ENCODE assay signal across 25 cellular contexts in genomic region chr3:36480916-36481648, GRCh38.
A peak's percentile ranks its signal among the peaks of the same experiment; 100 is the strongest.
DNase-seq lines count a peak whose midpoint lies in the region; ATAC-seq and TF ChIP-seq lines count a peak whose summit lies in the region.
"Had no signal": no experiment of that assay in that cellular context is flagged by ENCODE, and none has a peak within 500 bp of the region (broad histone marks: within the 10 kb centered on the region; RNA-seq: fewer than 3 reads in every experiment).

No MANE protein-coding gene starts in this region.

- H3K9me3 Mint-ChIP-seq in chondrocyte (ENCODE audit: low read depth): peaks cover 11% of the 10 kb centered on the region

- no peaks in the 10 kb centered on the region for H3K27me3 Mint-ChIP-seq in chondrocyte (ENCODE audit: low read depth)
- H3K27me3 Mint-ChIP-seq: B cell, progenitor cell of endocrine pancreas had no signal

- H3K4me1 Mint-ChIP-seq in chondrocyte (ENCODE audit: low read depth): no peaks in the 10 kb centered on the region
- H3K4me1 Mint-ChIP-seq: B cell had no signal

- ATAC-seq in GM19397 (IDR thresholded peaks at IDR 0.05; ENCODE audit: unreplicated experiment): no peak
- ATAC-seq: gastrocnemius medialis had no signal

- no peaks in the 10 kb centered on the region for H3K36me3 Mint-ChIP-seq in chondrocyte (ENCODE audit: low read depth)

- no peak overlapping the region for H3K27ac Mint-ChIP-seq in chondrocyte (ENCODE audit: unreplicated experiment)
- H3K27ac Mint-ChIP-seq: B cell, progenitor cell of endocrine pancreas had no signal

- DNase-seq in GM03348 (ENCODE audit: low spot score): peak; percentile 77
- DNase-seq in astrocyte of the cerebellum (ENCODE audit: low read depth): peak; percentile 23
- peak; percentile 82 for DNase-seq in fibroblast of the aortic adventitia (ENCODE audit: low read depth)
- DNase-seq in stromal cell of bone marrow (ENCODE audit: low read depth): peak; percentile 67
- DNase-seq in amygdala (lab: John Stamatoyannopoulos, UW): no peak
- DNase-seq in chondrocyte (ENCODE audit: low spot score): no peak
- no peak for DNase-seq in T-helper 9 cell
- DNase-seq: activated CD4-positive, alpha-beta T cell treated with anti-CD3 and anti-CD28 coated beads for 48 hours; activated naive CD4-positive, alpha-beta T cell; activated T-cell treated with anti-CD3 and anti-CD28 coated beads, Interleukin-2, amount 50 U/mL, for 48 hours; adrenal gland; caudate nucleus; COR-L47; DMS79; gastrocnemius medialis; NCI-H1436 treated with DMSO at 0.1 percent for 48 hours; NCI-H2171; NCI-H526 treated with DMSO at 0.1 percent for 48 hours; stomach; transverse colon had no signal

- TF ChIP-seq CTCF in astrocyte of the cerebellum (IDR thresholded peaks at IDR 0.05; ENCODE audit: low read depth, low read length, missing control alignments) (no peak), fibroblast of the aortic adventitia (IDR thresholded peaks at IDR 0.05; ENCODE audit: insufficient read depth, low read length) (no peak), chondrocyte (IDR thresholded peaks at IDR 0.05) (no peak)

- in situ Hi-C loops in astrocyte of the cerebellum (cut with HindIII; ENCODE audit: low sequenced_read_pairs): loop anchor here (5.0 to 10.0 kb wide), 2 partner anchors 36 to 74 kb away; no protein-coding TSS in a partner anchor

- H3K4me3 Mint-ChIP-seq in chondrocyte (ENCODE audit: unreplicated experiment): no peak overlapping the region
- H3K4me3 Mint-ChIP-seq: B cell had no signal

- H3K4me3 ChIP-seq in astrocyte of the cerebellum (ENCODE audit: low read depth, low read length): no peak overlapping the region
- no peak overlapping the region for H3K4me3 ChIP-seq in fibroblast of the aortic adventitia (ENCODE audit: low read depth, low read length)
- H3K4me3 ChIP-seq: adrenal gland, gastrocnemius medialis, HAP-1, SJSA1, stomach, transverse colon had no signal

Comparison
In these comparisons a context has a peak if more than half of its experiments do, and no peak if none do; other contexts are left out.
1. DNase-seq: peak in GM03348 (single experiment), astrocyte of the cerebellum (single experiment), fibroblast of the aortic adventitia (single experiment) and stromal cell of bone marrow (single experiment); none in amygdala (0 of 56), chondrocyte (single experiment) and T-helper 9 cell (single experiment).